1 cellular context compared by ENCODE assay signal in genomic region chr19:40453943-40454342, GRCh38. TPM values are rescaled to one million over a fixed set of nuclear protein-coding genes. Genes with fewer than 3 reads are reported as not detected.
"Had no signal": no experiment of that assay in that cellular context is flagged by ENCODE, and none has a peak within 500 bp of the region (broad histone marks: within the 10 kb centered on the region; RNA-seq: fewer than 3 reads in every experiment).

No MANE protein-coding gene starts in this region.

RNA-seq across cellular contexts. Expression of gene SPTBN4, which starts 12.9 kb away (rescaled TPM):
- total RNA-seq: lung microvascular endothelial cell had no signal
